ENCODE assay signal across 26 cellular contexts in the genomic region with DNA sequence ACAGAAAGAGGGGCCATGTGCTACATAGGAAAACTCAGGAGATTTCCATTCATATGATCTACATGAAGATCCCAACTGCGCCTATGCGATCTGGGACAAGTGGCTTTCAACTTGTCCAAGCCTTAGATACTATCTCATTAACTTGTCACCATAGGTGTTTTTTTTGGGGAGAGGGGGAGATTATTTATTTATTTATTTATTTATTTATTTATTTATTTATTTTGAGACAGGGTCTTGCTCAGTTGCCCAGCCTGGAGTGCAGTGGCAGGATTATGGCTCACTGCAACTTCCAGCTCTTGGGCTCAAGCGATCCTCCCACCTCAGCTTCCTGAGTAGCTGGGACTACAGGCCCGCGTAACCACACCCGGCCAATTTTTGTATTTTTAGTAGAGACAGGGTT. TPM values are rescaled to one million over a fixed set of nuclear protein-coding genes. Genes with fewer than 3 reads are reported as not detected.
"Had no signal": no experiment of that assay in that cellular context is flagged by ENCODE, and none has a peak within 500 bp of the region (broad histone marks: within the 10 kb centered on the region; RNA-seq: fewer than 3 reads in every experiment).

No MANE protein-coding gene starts in this region.

- FAIRE-seq: pancreas, small intestine, urothelium cell line had no signal

- H2AFZ ChIP-seq: neural progenitor cell had no signal

- H3K4me1 ChIP-seq: neural progenitor cell, pancreas, prostate gland, tibial nerve, upper lobe of left lung, vagina had no signal

- H3K36me3 ChIP-seq: neural progenitor cell, pancreas, thyroid gland had no signal

- H3K9me3 ChIP-seq: neutrophil, pancreas, prostate gland, right lobe of liver, sigmoid colon, stomach, thoracic aorta, thyroid gland, tibial nerve, upper lobe of left lung, vagina had no signal

- H3K27me3 ChIP-seq: neural progenitor cell, neutrophil, pancreas, right lobe of liver, sigmoid colon, stomach, thyroid gland, tibial nerve, upper lobe of left lung, vagina had no signal

- H3K4me3 ChIP-seq: neural progenitor cell, pancreas, prostate gland, right lobe of liver, sigmoid colon, stomach, thoracic aorta, thyroid gland, tibial nerve, upper lobe of left lung, vagina had no signal

- DNase-seq: naive thymus-derived CD4-positive, alpha-beta T cell; natural killer cell; nucleus accumbens; pancreas; right cardiac atrium; right lobe of liver; sigmoid colon; small intestine; stimulated activated CD4-positive, alpha-beta T cell treated with anti-CD3 and anti-CD28 coated beads, Interleukin-15, amount 100 ng/mL, for 24 hours; stimulated activated CD4-positive, alpha-beta T cell treated with anti-CD3 and anti-CD28 coated beads, Interleukin-2, amount 100 ng/mL, for 24 hours; stimulated activated CD4-positive, alpha-beta T cell treated with anti-CD3 and anti-CD28 coated beads, Interleukin-2, amount 100 ng/mL, for 48 hours; stimulated activated CD4-positive, alpha-beta T cell treated with anti-CD3 and anti-CD28 coated beads, Interleukin-4, amount 100 ng/mL, for 24 hours; stimulated activated naive B cell treated with anti-CD40 and anti-IgM and Interleukin-4, amounts not matched to agents 10 μg/mL and 1 μg/mL and 100 μg/mL, for 72 hours; stimulated activated naive CD4-positive, alpha-beta T cell treated with Interleukin-2 at 50 U/mL for 16 hours; stomach; thyroid gland; trophoblast cell; upper lobe of left lung had no signal

- H3K9ac ChIP-seq: neural progenitor cell had no signal

- H3K27ac ChIP-seq: neural progenitor cell, neutrophil, pancreas, prostate gland, right lobe of liver, stomach, thoracic aorta, tibial nerve, upper lobe of left lung, vagina had no signal

- H3K4me2 ChIP-seq: neural progenitor cell had no signal

- ATAC-seq: naive thymus-derived CD4-positive, alpha-beta T cell; natural killer cell; pancreas; right cardiac atrium; right lobe of liver; stimulated activated effector memory CD8-positive, alpha-beta T cell treated with anti-CD3 and anti-CD28 coated beads, Interleukin-12 subunit alpha, Interleukin-12 subunit beta, amount 100 ng/mL, for 72 hours; stimulated activated naive B cell treated with anti-CD40 and anti-IgM and Interleukin-4, amounts not matched to agents 10 μg/mL and 1 μg/mL and 100 μg/mL, for 72 hours had no signal

RNA-seq across cellular contexts. Expression of a gene that starts 11.3 kb away (rescaled TPM):
- total RNA-seq: natural killer cell had no signal
- polyA plus RNA-seq: naive thymus-derived CD4-positive, alpha-beta T cell had no signal

RNA-seq across cellular contexts. Expression of a gene that starts 51.4 kb away (rescaled TPM):
- polyA plus RNA-seq: naive thymus-derived CD4-positive, alpha-beta T cell had no signal
